ENCODE assay signal across 16 cellular contexts in genomic region chr1:109579496-109579895, GRCh38. TPM values are rescaled to one million over a fixed set of nuclear protein-coding genes. Genes with fewer than 3 reads are reported as not detected.
DNase-seq lines count a peak whose midpoint lies in the region; TF ChIP-seq lines count a peak whose summit lies in the region.
"Had no signal": no experiment of that assay in that cellular context is flagged by ENCODE, and none has a peak within 500 bp of the region (broad histone marks: within the 10 kb centered on the region; RNA-seq: fewer than 3 reads in every experiment).

No MANE protein-coding gene starts in this region.

- peaks cover 65% of the 10 kb centered on the region for H3K79me2 ChIP-seq in mammary epithelial cell (ENCODE audit: insufficient read depth, low read length)

- dilution Hi-C loops in mammary epithelial cell (cut with HindIII; ENCODE audit: low sequenced_read_pairs): no loop called here

- intact Hi-C loops in sigmoid colon (cut with DNase I): no loop called here
- intact Hi-C loops in mammary epithelial cell (cut with micrococcal nuclease): no loop called here
- intact Hi-C loops in breast epithelium (cut with DNase I; ENCODE audit: low total_unique reads): no loop called here

- TF ChIP-seq EP300 in sigmoid colon (IDR thresholded peaks at IDR 0.05): no peak

- H3K27ac ChIP-seq in sigmoid colon (peak overlapping the region in 3 of 4 donors; percentile 52 to 65 (median 58)), mammary epithelial cell (ENCODE audit: insufficient read depth, low read depth, low read length) (no peak overlapping the region), breast epithelium (no peak overlapping the region)

- no peak overlapping the region for H3K9ac ChIP-seq in mammary epithelial cell (ENCODE audit: insufficient read depth, low read length)

- no peak overlapping the region for H3K4me3 ChIP-seq in sigmoid colon
- no peak overlapping the region for H3K4me3 ChIP-seq in mammary epithelial cell (replicated peaks in 1 of 3; ENCODE audit: insufficient read depth in 1 of 3, low read depth in 2 of 3, low read length in 3 of 3)
- H3K4me3 ChIP-seq in breast epithelium: no peak overlapping the region
- H3K4me3 ChIP-seq: gastrocnemius medialis, lung had no signal

- H3K9me3 ChIP-seq in sigmoid colon: no peaks in the 10 kb centered on the region
- no peaks in the 10 kb centered on the region for H3K9me3 ChIP-seq in mammary epithelial cell (replicated peaks; ENCODE audit: insufficient read depth, low read length)
- H3K9me3 ChIP-seq in breast epithelium: no peaks in the 10 kb centered on the region
- H3K9me3 ChIP-seq: gastrocnemius medialis had no signal

- TF ChIP-seq POLR2A in sigmoid colon (IDR thresholded peaks at IDR 0.05) (no peak), breast epithelium (IDR thresholded peaks at IDR 0.05) (no peak)

- DNase-seq in GM03348 (ENCODE audit: low spot score): peak; percentile 50
- DNase-seq in RPMI7951 (ENCODE audit: low read depth): peak; percentile 48
- peak; percentile 81 for DNase-seq in fibroblast of peridontal ligament (ENCODE audit: extremely low read depth)
- DNase-seq in sigmoid colon: no peak
- no peak for DNase-seq in NCI-H1092 (lab: John Stamatoyannopoulos, UW)
- no peak for DNase-seq in mammary epithelial cell
- no peak for DNase-seq in breast epithelium (ENCODE audit: low spot score in 2 of 2)
- DNase-seq: activated CD4-positive, alpha-beta T cell treated with anti-CD3 and anti-CD28 coated beads, Interleukin-2, amount 50 U/mL, for 4 hours; effector memory CD8-positive, alpha-beta T cell; gastrocnemius medialis; NCI-H187 treated with DMSO at 0.1 percent for 48 hours; NCI-H526; retina had no signal

- CTCF ChIA-PET in mammary epithelial cell (lab: Charles Lee; ENCODE audit: low non-redundant PET): no interaction called here

- peaks cover 0 to 64% (median 3%) of the 10 kb centered on the region in 4 donors for H3K36me3 ChIP-seq in sigmoid colon
- peaks cover 31% of the 10 kb centered on the region for H3K36me3 ChIP-seq in mammary epithelial cell (ENCODE audit: insufficient read depth, low read length)
- no peaks in the 10 kb centered on the region for H3K36me3 ChIP-seq in breast epithelium

- TF ChIP-seq CTCF in sigmoid colon (IDR thresholded peaks at IDR 0.05) (no peak), mammary epithelial cell (conservative IDR thresholded peaks at IDR 0.05 in 1 of 2, IDR thresholded peaks at IDR 0.05 in 1 of 2; ENCODE audit: extremely low read depth in 1 of 2, insufficient read depth in 1 of 2, low read depth in 1 of 2, low read length in 2 of 2) (no peak), breast epithelium (IDR thresholded peaks at IDR 0.05) (no peak)

- H3K4me1 ChIP-seq in sigmoid colon: peaks cover 0 to 25% (median 19%) of the 10 kb centered on the region in 4 donors
- H3K4me1 ChIP-seq in mammary epithelial cell (ENCODE audit: insufficient read depth, low read length): no peaks in the 10 kb centered on the region
- no peaks in the 10 kb centered on the region for H3K4me1 ChIP-seq in breast epithelium

- H3K27me3 ChIP-seq in sigmoid colon (no peaks in the 10 kb centered on the region), mammary epithelial cell (ENCODE audit: insufficient read depth, low read length) (no peaks in the 10 kb centered on the region), breast epithelium (no peaks in the 10 kb centered on the region)
- H3K27me3 ChIP-seq: gastrocnemius medialis had no signal

- no peak overlapping the region for H2AFZ ChIP-seq in mammary epithelial cell (ENCODE audit: low read depth, low read length)

- BruUV-seq in mammary epithelial cell (replicated peaks; lab: Mats Ljungman, UMichigan): no TSS peak

- H3K4me2 ChIP-seq in mammary epithelial cell (ENCODE audit: insufficient read depth, low read depth, low read length): no peak overlapping the region

- 79 to 91% methylated on average over 1 of the region's 1 CpG for WGBS in sigmoid colon, 2 donors
- whole genome bisulfite sequencing in mammary epithelial cell (ENCODE audit: low coverage, missing lambda C conversion rate): 100% methylated on average over 1 of the region's 1 CpG

- H4K20me1 ChIP-seq in mammary epithelial cell (ENCODE audit: insufficient read depth, low read length): no peaks in the 10 kb centered on the region

- in situ Hi-C loops in mammary epithelial cell (cut with MboI; ENCODE audit: low sequenced_read_pairs in 2 of 2): no loop called here

RNA-seq across cellular contexts. Expression of gene GNAI3, which starts 31.1 kb away (rescaled TPM):
- total RNA-seq in RPMI7951 (2014; rRNA removed; shearing (Covaris generic)): 17.3 and 20.2 TPM in 2 replicates
- total RNA-seq in sigmoid colon (1 to 10 TPM; 5.7 to 6.4 (median 6.1) TPM), mammary epithelial cell (10 to 100 TPM; 12.0 to 15.5 TPM), breast epithelium (1 to 10 TPM; 5.9 to 6.9 (median 6.2) TPM)
- polyA plus RNA-seq in sigmoid colon (1 to 10 TPM; 4.2 to 5.5 (median 5.2) TPM), mammary epithelial cell (8.2 TPM)
- 15.2 TPM for polyA minus RNA-seq in mammary epithelial cell

RNA-seq across cellular contexts. Expression of gene GPR61, which starts 39.8 kb away (rescaled TPM):
- under 0.01 and 0.20 TPM in 2 replicates for total RNA-seq in RPMI7951 (2014; rRNA removed; shearing (Covaris generic))
- total RNA-seq in sigmoid colon (1 to 10 TPM in 1 of 4 donors, under 1 TPM in 1, not detected in 2; 0.36 to 2.2 TPM), mammary epithelial cell (under 1 TPM in 1 of 2 donors, not detected in 1; under 0.01 TPM), breast epithelium (not detected)
- polyA plus RNA-seq in sigmoid colon (under 1 TPM in 1 of 3 donors, not detected in 2; 0.07 TPM), mammary epithelial cell (not detected)
- not detected for polyA minus RNA-seq in mammary epithelial cell
- total RNA-seq: gastrocnemius medialis, lung, neural crest cell, subcutaneous adipose tissue had no signal
- polyA plus RNA-seq: lung had no signal

RNA-seq across cellular contexts. Expression of gene GNAT2, which starts 39.9 kb away (rescaled TPM):
- total RNA-seq in RPMI7951 (2014; rRNA removed; shearing (Covaris generic)): 0.29 TPM in 1 of 2 replicates, not detected in the other
- total RNA-seq in sigmoid colon (not detected), mammary epithelial cell (not detected), breast epithelium (not detected)
- polyA plus RNA-seq in sigmoid colon (under 1 TPM in 1 of 3 donors, not detected in 2; 0.10 TPM), mammary epithelial cell (0.20 TPM)
- polyA minus RNA-seq in mammary epithelial cell: not detected
- total RNA-seq: gastrocnemius medialis, lung, neural crest cell, subcutaneous adipose tissue had no signal

RNA-seq across cellular contexts. Expression of gene AMPD2, which starts 40.1 kb away (rescaled TPM):
- total RNA-seq in RPMI7951 (2014; rRNA removed; shearing (Covaris generic)): 48.5 and 60.4 TPM in 2 replicates
- total RNA-seq in sigmoid colon (10 to 100 TPM; 19.9 to 47.5 (median 29.4) TPM), mammary epithelial cell (10 to 100 TPM; 29.7 to 45.2 TPM), breast epithelium (10 to 100 TPM; 21.3 to 68.2 (median 47.4) TPM)
- polyA plus RNA-seq in sigmoid colon (10 to 100 TPM in 1 of 3 donors, 1 to 10 TPM in 2; 6.5 to 31.3 (median 6.6) TPM), mammary epithelial cell (28.3 TPM)
- 36.7 TPM for polyA minus RNA-seq in mammary epithelial cell

Comparison
In these comparisons a context has a peak if more than half of its experiments do, and no peak if none do; other contexts are left out.
1. DNase-seq: peak in GM03348 (single experiment), RPMI7951 (single experiment) and fibroblast of peridontal ligament (single experiment); none in sigmoid colon (single experiment), NCI-H1092 (single experiment), mammary epithelial cell (single experiment) and breast epithelium (0 of 2).
2. H3K27ac ChIP-seq: peak in sigmoid colon (3 of 4); none in mammary epithelial cell (single experiment) and breast epithelium (0 of 2).